ENCODE assay signal across 1 cellular context in genomic region chr3:76753599-76753998, GRCh38.
TF ChIP-seq lines count a peak whose summit lies in the region.

No MANE protein-coding gene starts in this region.

TF ChIP-seq in H1, 55 proteins besides CTCF, POLR2A, EP300 and RAD21 (continued from another document):
- no peak for TF ChIP-seq CBX5 (IDR thresholded peaks at IDR 0.05; ENCODE audit: low read depth, low read length)
- no peak for TF ChIP-seq CEBPB (IDR thresholded peaks at IDR 0.05; ENCODE audit: low read depth, low read length)
- TF ChIP-seq CHD7 (IDR thresholded peaks at IDR 0.05; ENCODE audit: insufficient replicate concordance, low read length), result no peak
- TF ChIP-seq BACH1 (IDR thresholded peaks at IDR 0.05; ENCODE audit: low read length), result no peak
- no peak for TF ChIP-seq NRF1 (IDR thresholded peaks at IDR 0.05; ENCODE audit: low read depth, low read length)
- TF ChIP-seq SP1 (IDR thresholded peaks at IDR 0.05; ENCODE audit: low read depth, low read length), result no peak
- TF ChIP-seq ATF3 (IDR thresholded peaks at IDR 0.05; ENCODE audit: insufficient read depth, low read depth, low read length), result no peak
- TF ChIP-seq SIRT6 (IDR thresholded peaks at IDR 0.05; ENCODE audit: low read length), result no peak
- TF ChIP-seq CTBP2 (IDR thresholded peaks at IDR 0.05; ENCODE audit: borderline replicate concordance, insufficient read depth, insufficient read length, low read length), result no peak
- no peak for TF ChIP-seq RNF2 (IDR thresholded peaks at IDR 0.05; ENCODE audit: borderline replicate concordance, low read depth, low read length, missing control alignments, poor library complexity, severe bottlenecking)
